Comparison of ENCODE assay signal across 1 cellular context in the genomic region with DNA sequence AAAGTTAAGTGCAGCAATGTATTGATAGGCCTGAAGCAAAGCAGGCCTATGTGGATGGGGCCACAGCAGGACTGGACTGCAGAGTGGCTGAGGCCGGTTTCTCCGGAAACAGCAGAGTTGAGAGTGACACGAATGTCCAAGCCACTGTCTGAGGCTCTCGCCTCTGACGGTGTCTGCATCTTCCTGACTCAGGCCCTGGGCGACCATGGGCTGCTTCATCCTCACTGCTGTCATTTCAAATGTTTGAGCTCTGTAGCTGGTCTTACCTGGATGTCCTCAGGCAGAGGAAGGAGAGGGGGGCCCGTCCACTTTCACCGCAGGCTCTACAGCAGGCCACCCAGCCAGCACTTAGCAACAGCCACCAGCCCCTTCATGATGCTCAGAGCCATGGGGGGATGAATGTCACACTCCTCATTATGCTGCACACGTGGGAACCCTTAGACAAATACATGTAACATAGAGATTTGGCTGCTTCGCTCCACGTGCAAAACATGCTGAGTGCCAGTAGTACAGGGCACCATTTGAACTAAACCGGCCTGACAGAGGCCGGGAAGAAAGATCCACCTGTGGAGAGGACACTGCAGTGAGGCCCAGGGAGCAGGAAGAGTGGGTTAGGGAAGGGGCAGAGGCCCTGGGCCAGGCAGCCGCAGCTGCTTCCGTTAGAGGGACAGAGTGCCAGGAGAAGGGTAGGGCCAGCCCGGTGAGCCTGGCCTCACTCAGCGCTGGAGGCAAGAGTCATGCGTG.
TF ChIP-seq lines count a peak whose summit lies in the region.

No MANE protein-coding gene starts in this region.

TF ChIP-seq in GM23338, 12 proteins besides CTCF, POLR2A, EP300 and RAD21 (continued from another document):
- TF ChIP-seq POLR2AphosphoS5 (IDR thresholded peaks at IDR 0.05; ENCODE audit: low read depth) = no peak
- no peak for TF ChIP-seq ZNF114 (CRISPR knock-in tag; IDR thresholded peaks at IDR 0.05)
- no peak for TF ChIP-seq EZH2 (IDR thresholded peaks at IDR 0.05; ENCODE audit: low read depth, unreplicated experiment)
- TF ChIP-seq REST (IDR thresholded peaks at IDR 0.05; ENCODE audit: unreplicated experiment) = no peak
- no peak for TF ChIP-seq NANOG (IDR thresholded peaks at IDR 0.05; ENCODE audit: borderline replicate concordance)
